27 cellular contexts compared by ENCODE assay signal in the genomic region with DNA sequence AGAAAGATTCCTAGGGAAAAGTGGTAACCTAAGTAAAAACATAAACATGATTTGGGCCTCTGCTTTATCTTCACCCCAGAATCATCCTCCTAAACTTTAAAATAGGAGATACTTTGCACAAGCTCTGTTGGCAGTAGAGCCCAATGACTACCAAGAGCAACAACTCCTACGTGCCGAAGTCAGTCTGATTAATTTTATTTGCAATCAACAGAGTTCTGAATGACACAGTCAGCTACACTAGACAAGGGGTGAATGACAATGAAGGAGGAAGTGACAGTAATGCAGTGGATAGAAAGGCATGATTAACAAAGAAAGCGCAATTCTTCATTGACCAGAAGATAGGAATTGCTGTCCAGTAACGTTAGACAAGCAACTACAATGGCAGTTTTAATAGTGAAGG.
"Had no signal": no experiment of that assay in that cellular context is flagged by ENCODE, and none has a peak within 500 bp of the region (broad histone marks: within the 10 kb centered on the region; RNA-seq: fewer than 3 reads in every experiment).

No MANE protein-coding gene starts in this region.

- H3K36me3 ChIP-seq: ovary, stomach, thoracic aorta, thyroid gland, tibial nerve, upper lobe of left lung had no signal

- DNase-seq: naive B cell; naive thymus-derived CD8-positive, alpha-beta T cell; nephron progenitor cell; occipital lobe; ovary; posterior cingulate gyrus; psoas muscle; right cardiac atrium; stimulated activated CD4-positive, alpha-beta T cell treated with anti-CD3 and anti-CD28 coated beads, Interleukin-15, amount 100 ng/mL, for 24 hours; stimulated activated CD4-positive, alpha-beta T cell treated with anti-CD3 and anti-CD28 coated beads, Interleukin-2, amount 100 ng/mL, for 24 hours; stimulated activated CD4-positive, alpha-beta T cell treated with anti-CD3 and anti-CD28 coated beads, Interleukin-2, amount 100 ng/mL, for 48 hours; stimulated activated CD4-positive, alpha-beta T cell treated with anti-CD3 and anti-CD28 coated beads, Interleukin-4, amount 100 ng/mL, for 24 hours; stimulated activated naive B cell treated with anti-CD40 and anti-IgM and Interleukin-4, amounts not matched to agents 10 μg/mL and 1 μg/mL and 100 μg/mL, for 72 hours; stimulated activated naive CD4-positive, alpha-beta T cell treated with Interleukin-2 at 50 U/mL for 16 hours; stomach; thyroid gland; trophoblast cell; upper lobe of left lung; uterus had no signal

- H3K27me3 ChIP-seq: ovary, stomach, thyroid gland, tibial nerve, upper lobe of left lung, uterus had no signal

- H3K27ac ChIP-seq: ovary, parathyroid adenoma, psoas muscle, skin epidermis, stomach, thoracic aorta, thyroid gland, tibial nerve, upper lobe of left lung, uterus had no signal

- ATAC-seq: naive thymus-derived CD8-positive, alpha-beta T cell; natural killer cell treated with Interleukin-12 subunit alpha and Interleukin-12 subunit beta and Interleukin-15 and Interleukin-18, amount 100 ng/mL, for 72 hours; psoas muscle; right cardiac atrium; sciatic nerve; stimulated activated effector memory CD8-positive, alpha-beta T cell treated with anti-CD3 and anti-CD28 coated beads, Interleukin-12 subunit alpha, Interleukin-12 subunit beta, amount 100 ng/mL, for 72 hours; stimulated activated naive B cell treated with anti-CD40 and anti-IgM and Interleukin-4, amounts not matched to agents 10 μg/mL and 1 μg/mL and 100 μg/mL, for 72 hours had no signal

- H3K4me1 ChIP-seq: parathyroid adenoma, psoas muscle, stomach, thyroid gland, tibial nerve, upper lobe of left lung, uterus had no signal

- H3K9me3 ChIP-seq: ovary, psoas muscle, stomach, thoracic aorta, thyroid gland, tibial nerve, upper lobe of left lung, uterus had no signal

- H3K4me3 ChIP-seq: ovary, psoas muscle, skin epidermis, smooth muscle cell, stomach, thoracic aorta, thyroid gland, tibial nerve, upper lobe of left lung, uterus had no signal
